11 cellular contexts compared by ENCODE assay signal in genomic region chr12:100539209-100539608, GRCh38. TPM values are rescaled to one million over a fixed set of nuclear protein-coding genes. Genes with fewer than 3 reads are reported as not detected.
DNase-seq lines count a peak whose midpoint lies in the region; ATAC-seq and TF ChIP-seq lines count a peak whose summit lies in the region.
"Had no signal": no experiment of that assay in that cellular context is flagged by ENCODE, and none has a peak within 500 bp of the region (broad histone marks: within the 10 kb centered on the region; RNA-seq: fewer than 3 reads in every experiment).

No MANE protein-coding gene starts in this region.

- no peak overlapping the region for H2AFZ ChIP-seq in smooth muscle cell (ENCODE audit: low read depth)

- ATAC-seq in GM19351 (IDR thresholded peaks at IDR 0.05; ENCODE audit: unreplicated experiment) (no peak), HG03432 (IDR thresholded peaks at IDR 0.05; ENCODE audit: unreplicated experiment) (no peak)

- no peaks in the 10 kb centered on the region for H3K9me3 Mint-ChIP-seq in activated CD4-positive, alpha-beta memory T cell treated with anti-CD3 and anti-CD28 coated beads for 36 hours

- H3K27ac ChIP-seq in smooth muscle cell (ENCODE audit: low read depth): no peak overlapping the region
- H3K27ac ChIP-seq: pancreas, SK-N-MC had no signal

- no peaks in the 10 kb centered on the region for H3K9me3 ChIP-seq in smooth muscle cell (replicated peaks; ENCODE audit: low read depth)
- H3K9me3 ChIP-seq: pancreas had no signal

- H3K36me3 Mint-ChIP-seq in activated CD4-positive, alpha-beta memory T cell treated with anti-CD3 and anti-CD28 coated beads for 36 hours: no peaks in the 10 kb centered on the region

- no peak for TF ChIP-seq CTCF in smooth muscle cell (IDR thresholded peaks at IDR 0.05; ENCODE audit: borderline replicate concordance, insufficient read depth, poor library complexity, severe bottlenecking)

- H3F3A ChIP-seq in smooth muscle cell (ENCODE audit: low read depth): no peaks in the 10 kb centered on the region

- WGBS in smooth muscle cell (ENCODE audit: low lambda C conversion rate): 51% methylated on average over 2 of the region's 2 CpGs

- no peak overlapping the region for H3K4me3 ChIP-seq in smooth muscle cell
- H3K4me3 ChIP-seq: pancreas, SK-N-MC had no signal

- CTCF ChIA-PET in activated CD4-positive, alpha-beta memory T cell treated with anti-CD3 and anti-CD28 coated beads for 36 hours (lab: Charles Lee): no interaction called here

- no peak overlapping the region for H3K4me2 ChIP-seq in smooth muscle cell

- no peak overlapping the region for H3K27ac Mint-ChIP-seq in activated CD4-positive, alpha-beta memory T cell treated with anti-CD3 and anti-CD28 coated beads for 36 hours

- H3K9ac ChIP-seq in smooth muscle cell (ENCODE audit: low read depth): no peak overlapping the region

- peaks cover 6% of the 10 kb centered on the region for H3K27me3 Mint-ChIP-seq in activated CD4-positive, alpha-beta memory T cell treated with anti-CD3 and anti-CD28 coated beads for 36 hours

- DNase-seq in DMS53 (lab: John Stamatoyannopoulos, UW) (peak; percentile 39), HK-2 (ENCODE audit: unreplicated experiment) (peak; percentile 41), iPS DF 19.7 (ENCODE audit: low read depth, low spot score) (peak; percentile 7), smooth muscle cell (lab: John Stamatoyannopoulos, UW; ENCODE audit: unreplicated experiment) (no peak), Ammon's horn (ENCODE audit: low spot score) (no peak)
- peak; percentile 31 for DNase-seq in activated CD4-positive, alpha-beta memory T cell treated with anti-CD3 and anti-CD28 coated beads for 36 hours
- DNase-seq: head of caudate nucleus had no signal

- no peaks in the 10 kb centered on the region for H3K79me2 ChIP-seq in smooth muscle cell (ENCODE audit: low read depth)

- H3K4me3 Mint-ChIP-seq in activated CD4-positive, alpha-beta memory T cell treated with anti-CD3 and anti-CD28 coated beads for 36 hours: no peak overlapping the region

- no peaks in the 10 kb centered on the region for H4K20me1 ChIP-seq in smooth muscle cell (ENCODE audit: low read depth)

- intact Hi-C loops in activated CD4-positive, alpha-beta memory T cell treated with anti-CD3 and anti-CD28 coated beads for 36 hours (cut with micrococcal nuclease): no loop called here

- no peaks in the 10 kb centered on the region for H3K4me1 Mint-ChIP-seq in activated CD4-positive, alpha-beta memory T cell treated with anti-CD3 and anti-CD28 coated beads for 36 hours (ENCODE audit: low read depth)

- POLR2A ChIA-PET in activated CD4-positive, alpha-beta memory T cell treated with anti-CD3 and anti-CD28 coated beads for 36 hours (lab: Charles Lee): no interaction called here

- H3K36me3 ChIP-seq in smooth muscle cell (ENCODE audit: low read depth): no peaks in the 10 kb centered on the region
- H3K36me3 ChIP-seq: pancreas had no signal

- H3K4me1 ChIP-seq in smooth muscle cell (ENCODE audit: low read depth): no peaks in the 10 kb centered on the region
- H3K4me1 ChIP-seq: pancreas had no signal

- H3K27me3 ChIP-seq in smooth muscle cell (ENCODE audit: low read depth): no peaks in the 10 kb centered on the region

RNA-seq across cellular contexts. Expression of gene GAS2L3, which starts 34.3 kb away (rescaled TPM):
- 1 to 10 TPM; 3.4 to 3.6 TPM for total RNA-seq in activated CD4-positive, alpha-beta memory T cell treated with anti-CD3 and anti-CD28 coated beads for 36 hours
- 5.8 and 10.1 TPM in 2 replicates for total RNA-seq in smooth muscle cell
- 1.2 and 2.2 TPM in 2 replicates for polyA plus RNA-seq in smooth muscle cell

Comparison
In these comparisons a context has a peak if more than half of its experiments do, and no peak if none do; other contexts are left out.
1. DNase-seq: peak in DMS53 (single experiment), HK-2 (single experiment), activated CD4-positive, alpha-beta memory T cell treated with anti-CD3 and anti-CD28 coated beads for 36 hours (single experiment) and iPS DF 19.7 (single experiment); none in smooth muscle cell (single experiment) and Ammon's horn (single experiment).